In the genomic region with DNA sequence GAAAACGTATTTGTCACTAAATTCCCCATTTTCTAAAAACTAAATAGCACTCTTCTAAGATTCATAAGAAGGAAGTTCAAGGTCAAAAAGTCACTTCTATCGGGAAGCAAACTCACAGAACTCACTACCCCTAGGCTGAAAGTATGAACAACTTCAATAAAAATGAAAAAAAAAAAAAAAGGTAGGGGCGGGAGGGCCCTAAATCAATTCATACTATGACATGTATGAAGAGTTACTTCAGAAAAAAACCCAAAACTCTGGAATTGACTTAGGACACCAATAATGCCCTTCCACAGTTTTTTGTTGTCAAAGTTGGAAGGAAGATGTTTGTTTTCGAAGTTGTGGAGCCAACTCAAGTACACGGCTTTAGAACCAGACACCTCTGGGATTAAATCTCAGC, we compare ENCODE assay signal across 9 cellular contexts. TPM values are rescaled to one million over a fixed set of nuclear protein-coding genes. Genes with fewer than 3 reads are reported as not detected.
DNase-seq lines count a peak whose midpoint lies in the region; ATAC-seq and TF ChIP-seq lines count a peak whose summit lies in the region.
"Had no signal": no experiment of that assay in that cellular context is flagged by ENCODE, and none has a peak within 500 bp of the region (broad histone marks: within the 10 kb centered on the region; RNA-seq: fewer than 3 reads in every experiment).

No MANE protein-coding gene starts in this region.

- DNase-seq in Panc1 (ENCODE audit: low read depth, low spot score) (no peak), esophagus squamous epithelium (lab: John Stamatoyannopoulos, UW) (no peak), progenitor cell of endocrine pancreas (ENCODE audit: low spot score, unreplicated experiment) (no peak), NCI-H128 (lab: John Stamatoyannopoulos, UW; ENCODE audit: unreplicated experiment) (no peak), mesenteric fat pad (ENCODE audit: low spot score) (no peak), RPMI8226 (no peak)
- DNase-seq: NCI-H226 had no signal

- H3K36me3 Mint-ChIP-seq in progenitor cell of endocrine pancreas (ENCODE audit: insufficient read depth): peaks cover 4% of the 10 kb centered on the region

- no peak for TF ChIP-seq CTCF in DOHH2 (IDR thresholded peaks at IDR 0.05; ENCODE audit: low read depth, low read length, poor library complexity, severe bottlenecking)
- no peak for TF ChIP-seq CTCF in Panc1 (IDR thresholded peaks at IDR 0.05)
- TF ChIP-seq CTCF in esophagus squamous epithelium (IDR thresholded peaks at IDR 0.05): no peak
- no peak for TF ChIP-seq CTCF in progenitor cell of endocrine pancreas (IDR thresholded peaks at IDR 0.05; ENCODE audit: unreplicated experiment)

- POLR2A ChIA-PET in Panc1 (lab: Charles Lee): no interaction called here

- 36 to 45% methylated on average over 5 of the region's 5 CpGs for WGBS in esophagus squamous epithelium, 2 donors

- H3K9me2 ChIP-seq in DOHH2 (replicated peaks; ENCODE audit: control insufficient read depth, low read length): no peaks in the 10 kb centered on the region

- H3K4me1 Mint-ChIP-seq in progenitor cell of endocrine pancreas (ENCODE audit: low read depth): peaks cover 30% of the 10 kb centered on the region

- H3K4me3 Mint-ChIP-seq in progenitor cell of endocrine pancreas (ENCODE audit: low read depth): peak overlapping the region; percentile 96

- no peak for TF ChIP-seq POLR2A in esophagus squamous epithelium (IDR thresholded peaks at IDR 0.05)

- no TSS peak for BruUV-seq in Panc1 (replicated peaks; lab: Mats Ljungman, UMichigan)

- H3K9me3 Mint-ChIP-seq in progenitor cell of endocrine pancreas (ENCODE audit: low read depth): no peaks in the 10 kb centered on the region

- H3K27ac ChIP-seq in DOHH2 (ENCODE audit: low read depth, low read length): no peak overlapping the region
- H3K27ac ChIP-seq in Panc1 (ENCODE audit: low read length): peak overlapping the region; percentile 78
- H3K27ac ChIP-seq in esophagus squamous epithelium: peak overlapping the region in 3 of 4 donors; percentile 82 to 94 (median 88)

- H3K36me3 ChIP-seq in DOHH2 (ENCODE audit: control insufficient read depth, low read length) (peaks cover 24% of the 10 kb centered on the region), Panc1 (ENCODE audit: control insufficient read depth, insufficient read depth, low read length) (no peaks in the 10 kb centered on the region; the same call in none of the 2 replicates), esophagus squamous epithelium (peaks cover 0 to 34% (median 9%) of the 10 kb centered on the region in 3 donors)

- H3F3A ChIP-seq in DOHH2 (ENCODE audit: control insufficient read depth, insufficient read depth): no peaks in the 10 kb centered on the region

- peaks cover 14% of the 10 kb centered on the region for H3K4me1 ChIP-seq in DOHH2 (ENCODE audit: control insufficient read depth, low read length)
- H3K4me1 ChIP-seq in Panc1 (ENCODE audit: control insufficient read depth, insufficient read depth, low read length): no peaks in the 10 kb centered on the region
- peaks cover 8 to 44% (median 17%) of the 10 kb centered on the region in 3 donors for H3K4me1 ChIP-seq in esophagus squamous epithelium

- ATAC-seq in Panc1 (no peak), GM18907 (IDR thresholded peaks at IDR 0.05; ENCODE audit: unreplicated experiment) (no peak)

- H3K27me3 ChIP-seq in DOHH2 (ENCODE audit: control insufficient read depth, low read length) (no peaks in the 10 kb centered on the region), Panc1 (ENCODE audit: control insufficient read depth, insufficient read depth, low read length) (no peaks in the 10 kb centered on the region), esophagus squamous epithelium (no peaks in the 10 kb centered on the region)

- CTCF ChIA-PET in Panc1 (lab: Charles Lee): no interaction called here

- H3K9me3 ChIP-seq in DOHH2 (ENCODE audit: control insufficient read depth, insufficient read depth, low read length) (no peaks in the 10 kb centered on the region), Panc1 (ENCODE audit: control insufficient read depth, insufficient read depth, low read depth, low read length) (no peaks in the 10 kb centered on the region), esophagus squamous epithelium (no peaks in the 10 kb centered on the region)

- in situ Hi-C loops in Panc1 (cut with HindIII; ENCODE audit: low pct_unique_long_range_greater_than_20kb, low sequenced_read_pairs): no loop called here

- H3K27me3 Mint-ChIP-seq in progenitor cell of endocrine pancreas: no peaks in the 10 kb centered on the region

- peak overlapping the region; percentile 69 for H3K4me2 ChIP-seq in DOHH2 (ENCODE audit: low read length)

- no peaks in the 10 kb centered on the region for H4K20me1 ChIP-seq in DOHH2 (ENCODE audit: control insufficient read depth, insufficient read depth, low read depth, low read length)

- intact Hi-C loops in Panc1 (cut with micrococcal nuclease; ENCODE audit: unreplicated experiment): no loop called here
- intact Hi-C loops in esophagus squamous epithelium (cut with DNase I): no loop called here

- H3K79me2 ChIP-seq in DOHH2 (ENCODE audit: control insufficient read depth, low read length): peaks cover 55% of the 10 kb centered on the region

- H3K4me3 ChIP-seq in DOHH2 (ENCODE audit: low read length): peak overlapping the region; percentile 89
- peak overlapping the region; percentile 82 to 93 for H3K4me3 ChIP-seq in Panc1 (ENCODE audit: low read depth in 2 of 2, low read length in 2 of 2)
- peak overlapping the region; percentile 58 to 100 (median 94) for H3K4me3 ChIP-seq in esophagus squamous epithelium

- peak overlapping the region; percentile 96 for H3K27ac Mint-ChIP-seq in progenitor cell of endocrine pancreas

RNA-seq across cellular contexts. Expression of a gene that starts 1.1 kb away (rescaled TPM):
- total RNA-seq in Panc1 (2021; ENCODE audit: unreplicated experiment): 28.1 TPM
- 27.1 TPM for polyA plus RNA-seq in Panc1 (2012; ENCODE audit: insufficient read length)
- total RNA-seq in esophagus squamous epithelium: 10 to 100 TPM; 22.7 to 56.6 (median 47.4) TPM
- 54.4 and 56.9 TPM in 2 replicates for total RNA-seq in progenitor cell of endocrine pancreas
- total RNA-seq in mesenteric fat pad: 59.9 TPM

RNA-seq across cellular contexts. Expression of a gene that starts 37.6 kb away (rescaled TPM):
- total RNA-seq in Panc1 (2021; ENCODE audit: unreplicated experiment): 18.9 TPM
- polyA plus RNA-seq in Panc1 (2012; ENCODE audit: insufficient read length): 6.8 TPM
- 10 to 100 TPM in 3 of 4 donors, 1 to 10 TPM in 1; 7.2 to 31.9 (median 18.5) TPM for total RNA-seq in esophagus squamous epithelium
- 28.9 and 30.7 TPM in 2 replicates for total RNA-seq in progenitor cell of endocrine pancreas
- total RNA-seq in mesenteric fat pad: 11.4 TPM
